ENCODE assay signal across 8 cellular contexts in the genomic region with DNA sequence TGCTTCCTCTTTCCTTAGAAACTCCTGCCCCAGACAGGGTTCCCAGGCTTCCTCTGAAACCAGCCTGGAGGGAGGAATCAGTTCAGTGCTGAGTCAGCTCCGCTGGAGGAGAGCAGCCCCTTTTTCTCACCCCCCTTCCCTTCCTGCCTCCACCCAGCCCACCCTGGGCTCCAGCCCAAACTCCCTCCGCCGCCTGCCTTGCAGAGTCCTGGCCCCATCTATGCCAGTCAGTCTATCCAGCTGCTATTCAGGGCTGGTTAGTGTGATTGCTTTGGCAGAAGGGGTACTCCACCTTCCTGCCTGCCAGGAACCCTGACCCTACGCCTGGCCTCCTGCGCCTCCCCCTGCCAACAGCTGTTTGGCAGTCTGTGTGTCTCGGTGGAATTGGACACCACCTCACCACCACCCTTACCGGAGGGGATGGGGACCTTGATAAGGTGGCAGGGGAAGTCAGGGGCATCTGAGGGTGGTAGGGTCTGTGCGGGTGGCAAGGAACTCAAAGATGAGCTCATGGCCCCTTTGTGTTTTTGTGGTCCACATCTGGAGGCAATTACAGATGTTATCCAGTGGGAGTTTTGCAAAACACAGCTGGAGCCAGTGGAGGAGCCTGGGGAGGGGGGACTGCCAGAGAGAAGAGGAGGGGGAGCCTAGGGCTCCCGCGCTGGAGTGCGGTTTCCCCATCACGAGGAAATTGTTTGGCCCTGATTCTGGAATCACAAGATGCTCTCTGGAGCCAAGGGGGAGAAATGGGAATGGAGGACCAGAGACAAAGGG. TPM values are rescaled to one million over a fixed set of nuclear protein-coding genes. Genes with fewer than 3 reads are reported as not detected.
DNase-seq lines count a peak whose midpoint lies in the region; ATAC-seq and TF ChIP-seq lines count a peak whose summit lies in the region.

No MANE protein-coding gene starts in this region.

- no peaks in the 10 kb centered on the region for H3K79me2 ChIP-seq in mesendoderm (ENCODE audit: control insufficient read depth, insufficient read depth, low read length)

- ATAC-seq in natural killer cell treated with Interleukin-12 subunit alpha and Interleukin-12 subunit beta and Interleukin-15 and Interleukin-18, amount 100 ng/mL, for 72 hours: no peak
- ATAC-seq in HG03378 (IDR thresholded peaks at IDR 0.05; ENCODE audit: unreplicated experiment): no peak
- ATAC-seq in HG02970 (IDR thresholded peaks at IDR 0.05; ENCODE audit: low FRiP score, unreplicated experiment): no peak

- no peaks in the 10 kb centered on the region for H3K9me3 Mint-ChIP-seq in activated CD4-positive, alpha-beta T cell treated with anti-CD3 and anti-CD28 coated beads, Interleukin-2, amount 10 ng/mL, durations not matched to agents 7 days and 5 days
- H3K9me3 Mint-ChIP-seq in natural killer cell treated with Interleukin-12 subunit alpha and Interleukin-12 subunit beta and Interleukin-15 and Interleukin-18, amount 100 ng/mL, for 72 hours: no peaks in the 10 kb centered on the region

- no peak for TF ChIP-seq CTCF in vagina (IDR thresholded peaks at IDR 0.05)

- peaks cover 22% of the 10 kb centered on the region for H3K4me1 ChIP-seq in ectodermal cell (ENCODE audit: control insufficient read depth, insufficient read depth, low read length)
- H3K4me1 ChIP-seq in mesendoderm (ENCODE audit: control insufficient read depth, low read depth, low read length): peaks cover 2% of the 10 kb centered on the region
- H3K4me1 ChIP-seq in vagina: peaks cover 98% of the 10 kb centered on the region

- H3K4me2 ChIP-seq in mesendoderm (ENCODE audit: low read length): no peak overlapping the region

- H3K18ac ChIP-seq in mesendoderm (ENCODE audit: low read length): no peak overlapping the region

- DNase-seq in activated CD4-positive, alpha-beta T cell treated with anti-CD3 and anti-CD28 coated beads, Interleukin-2, amount 10 ng/mL, durations not matched to agents 7 days and 5 days: no peak
- no peak for DNase-seq in activated CD4-positive, alpha-beta T cell treated with anti-CD3 and anti-CD28 coated beads for 1 hour
- peak; percentile 68 for DNase-seq in mesendoderm
- DNase-seq in vagina (ENCODE audit: extremely low spot score in 2 of 2): peak in 1 of 2 donors; percentile 97
- no peak for DNase-seq in natural killer cell treated with Interleukin-12 subunit alpha and Interleukin-12 subunit beta and Interleukin-15 and Interleukin-18, amount 100 ng/mL, for 72 hours (ENCODE audit: low spot score)

- H3K27ac Mint-ChIP-seq in activated CD4-positive, alpha-beta T cell treated with anti-CD3 and anti-CD28 coated beads, Interleukin-2, amount 10 ng/mL, durations not matched to agents 7 days and 5 days: peak overlapping the region; percentile 19
- H3K27ac Mint-ChIP-seq in natural killer cell treated with Interleukin-12 subunit alpha and Interleukin-12 subunit beta and Interleukin-15 and Interleukin-18, amount 100 ng/mL, for 72 hours: peak overlapping the region in 1 of 2 donors; percentile 30

- no peak overlapping the region for H3K4ac ChIP-seq in mesendoderm (ENCODE audit: low read depth, low read length)

- no peaks in the 10 kb centered on the region for H3K36me3 ChIP-seq in ectodermal cell (ENCODE audit: control insufficient read depth, insufficient read depth, low read length)
- H3K36me3 ChIP-seq in mesendoderm (ENCODE audit: control insufficient read depth, insufficient read depth, low read length): peaks cover 12% of the 10 kb centered on the region
- H3K36me3 ChIP-seq in vagina: peaks cover 6 to 36% of the 10 kb centered on the region in 2 donors

- no peak overlapping the region for H3K4me3 Mint-ChIP-seq in activated CD4-positive, alpha-beta T cell treated with anti-CD3 and anti-CD28 coated beads, Interleukin-2, amount 10 ng/mL, durations not matched to agents 7 days and 5 days
- H3K4me3 Mint-ChIP-seq in natural killer cell treated with Interleukin-12 subunit alpha and Interleukin-12 subunit beta and Interleukin-15 and Interleukin-18, amount 100 ng/mL, for 72 hours: no peak overlapping the region

- no peaks in the 10 kb centered on the region for H3K36me3 Mint-ChIP-seq in activated CD4-positive, alpha-beta T cell treated with anti-CD3 and anti-CD28 coated beads, Interleukin-2, amount 10 ng/mL, durations not matched to agents 7 days and 5 days (ENCODE audit: low read depth)
- H3K36me3 Mint-ChIP-seq in natural killer cell treated with Interleukin-12 subunit alpha and Interleukin-12 subunit beta and Interleukin-15 and Interleukin-18, amount 100 ng/mL, for 72 hours: no peaks in the 10 kb centered on the region

- no peaks in the 10 kb centered on the region for H3K9me3 ChIP-seq in ectodermal cell (ENCODE audit: control insufficient read depth, low read length)
- H3K9me3 ChIP-seq in vagina: no peaks in the 10 kb centered on the region

- no peaks in the 10 kb centered on the region for H3K79me1 ChIP-seq in mesendoderm (ENCODE audit: low read length)

- H3K27ac ChIP-seq in ectodermal cell (ENCODE audit: insufficient read depth, low read depth, low read length, poor library complexity, severe bottlenecking): peak overlapping the region; percentile 33
- peak overlapping the region; percentile 37 for H3K27ac ChIP-seq in mesendoderm (ENCODE audit: low read depth, low read length)
- peak overlapping the region; percentile 96 for H3K27ac ChIP-seq in vagina

- TF ChIP-seq POLR2A in vagina (IDR thresholded peaks at IDR 0.05): no peak

- no peak overlapping the region for H4K8ac ChIP-seq in mesendoderm (ENCODE audit: low read depth, low read length)

- H3K4me1 Mint-ChIP-seq in activated CD4-positive, alpha-beta T cell treated with anti-CD3 and anti-CD28 coated beads, Interleukin-2, amount 10 ng/mL, durations not matched to agents 7 days and 5 days: peaks cover 19% of the 10 kb centered on the region
- peaks cover 16 to 26% of the 10 kb centered on the region in 2 donors for H3K4me1 Mint-ChIP-seq in natural killer cell treated with Interleukin-12 subunit alpha and Interleukin-12 subunit beta and Interleukin-15 and Interleukin-18, amount 100 ng/mL, for 72 hours (ENCODE audit: low read depth in 2 of 2)

- no peak overlapping the region for H3K4me3 ChIP-seq in ectodermal cell (ENCODE audit: insufficient read depth, low read depth, low read length)
- no peak overlapping the region for H3K4me3 ChIP-seq in mesendoderm (ENCODE audit: low read length)
- H3K4me3 ChIP-seq in vagina: peak overlapping the region; percentile 10 to 26

- peaks cover 12% of the 10 kb centered on the region for H3K27me3 Mint-ChIP-seq in activated CD4-positive, alpha-beta T cell treated with anti-CD3 and anti-CD28 coated beads, Interleukin-2, amount 10 ng/mL, durations not matched to agents 7 days and 5 days
- peaks cover 6 to 16% of the 10 kb centered on the region in 2 donors for H3K27me3 Mint-ChIP-seq in natural killer cell treated with Interleukin-12 subunit alpha and Interleukin-12 subunit beta and Interleukin-15 and Interleukin-18, amount 100 ng/mL, for 72 hours

- peak overlapping the region; percentile 76 for H3K56ac ChIP-seq in mesendoderm (ENCODE audit: low read length)

- H2BK120ac ChIP-seq in mesendoderm (ENCODE audit: low read depth, low read length): no peak overlapping the region

- WGBS in ectodermal cell, 2 experiments: 66 to 73% methylated on average over 12 of the region's 12 CpGs
- WGBS in mesendoderm (ENCODE audit: extremely low coverage, insufficient coverage, low lambda C conversion rate): no CpG with 5 or more reads among the region's 12 CpGs

- no peak overlapping the region for H2BK15ac ChIP-seq in mesendoderm (replicated peaks; ENCODE audit: low read depth)

- CTCF ChIA-PET in activated CD4-positive, alpha-beta T cell treated with anti-CD3 and anti-CD28 coated beads, Interleukin-2, amount 10 ng/mL, durations not matched to agents 7 days and 5 days (lab: Charles Lee): interaction anchor here (1.2 to 8.5 kb wide), 3 partner anchors 24 to 281 kb away, joined by 3 to 90 read pairs (median 3); a partner anchor contains a TSS

- H4K5ac ChIP-seq in mesendoderm (ENCODE audit: low read length): no peak overlapping the region

- no peak overlapping the region for H2AK5ac ChIP-seq in mesendoderm (ENCODE audit: low read length)

- no peaks in the 10 kb centered on the region for H3K27me3 ChIP-seq in ectodermal cell (ENCODE audit: control insufficient read depth, insufficient read depth, low read length, poor library complexity, severe bottlenecking)
- H3K27me3 ChIP-seq in mesendoderm (ENCODE audit: insufficient read depth, low read length, poor library complexity): no peaks in the 10 kb centered on the region
- no peaks in the 10 kb centered on the region for H3K27me3 ChIP-seq in vagina

- peak overlapping the region; percentile 45 for H3K9ac ChIP-seq in mesendoderm (ENCODE audit: low read length)

- POLR2A ChIA-PET in activated CD4-positive, alpha-beta T cell treated with anti-CD3 and anti-CD28 coated beads, Interleukin-2, amount 10 ng/mL, durations not matched to agents 7 days and 5 days (lab: Charles Lee): no interaction called here

- H3K23ac ChIP-seq in mesendoderm (ENCODE audit: low read length): no peak overlapping the region

- intact Hi-C loops in vagina (cut with DNase I): loop anchor here (1.0 kb wide), 1 partner anchor 11 kb away; no protein-coding TSS in a partner anchor

- H2BK5ac ChIP-seq in mesendoderm (ENCODE audit: low read length): no peak overlapping the region

RNA-seq across cellular contexts. Expression of a gene that starts 12.2 kb away (rescaled TPM):
- total RNA-seq in activated CD4-positive, alpha-beta T cell treated with anti-CD3 and anti-CD28 coated beads, Interleukin-2, amount 10 ng/mL, durations not matched to agents 7 days and 5 days: 1 to 10 TPM; 1.8 to 2.1 TPM
- polyA plus RNA-seq in ectodermal cell (2013, experiment 1 of 4): 44.5 TPM
- 34.8 TPM for polyA plus RNA-seq in ectodermal cell (2013, experiment 2 of 4)
- polyA plus RNA-seq in ectodermal cell (2013, experiment 3 of 4): 29.0 TPM
- 28.1 TPM for polyA plus RNA-seq in ectodermal cell (2013, experiment 4 of 4)
- polyA plus RNA-seq in mesendoderm (2013, experiment 1 of 2): 188 TPM
- polyA plus RNA-seq in mesendoderm (2013, experiment 2 of 2): 174 TPM
- total RNA-seq in vagina: 187 TPM
- 1 to 10 TPM; 3.7 to 8.0 TPM for total RNA-seq in natural killer cell treated with Interleukin-12 subunit alpha and Interleukin-12 subunit beta and Interleukin-15 and Interleukin-18, amount 100 ng/mL, for 72 hours

RNA-seq across cellular contexts. Expression of a gene that starts 18.9 kb away (rescaled TPM):
- total RNA-seq in activated CD4-positive, alpha-beta T cell treated with anti-CD3 and anti-CD28 coated beads, Interleukin-2, amount 10 ng/mL, durations not matched to agents 7 days and 5 days: 100 to 1,000 TPM; 101 to 112 TPM
- 125 TPM for polyA plus RNA-seq in ectodermal cell (2013, experiment 1 of 4)
- 106 TPM for polyA plus RNA-seq in ectodermal cell (2013, experiment 2 of 4)
- 109 TPM for polyA plus RNA-seq in ectodermal cell (2013, experiment 3 of 4)
- 138 TPM for polyA plus RNA-seq in ectodermal cell (2013, experiment 4 of 4)
- polyA plus RNA-seq in mesendoderm (2013, experiment 1 of 2): 355 TPM
- polyA plus RNA-seq in mesendoderm (2013, experiment 2 of 2): 362 TPM
- 68.0 TPM for total RNA-seq in vagina
- total RNA-seq in natural killer cell treated with Interleukin-12 subunit alpha and Interleukin-12 subunit beta and Interleukin-15 and Interleukin-18, amount 100 ng/mL, for 72 hours: 100 to 1,000 TPM; 116 to 134 TPM

RNA-seq across cellular contexts. Expression of a gene that starts 23.0 kb away (rescaled TPM):
- total RNA-seq in activated CD4-positive, alpha-beta T cell treated with anti-CD3 and anti-CD28 coated beads, Interleukin-2, amount 10 ng/mL, durations not matched to agents 7 days and 5 days: 10 to 100 TPM; 60.0 to 63.5 TPM
- polyA plus RNA-seq in ectodermal cell (2013, experiment 1 of 4): 11.0 TPM
- polyA plus RNA-seq in ectodermal cell (2013, experiment 2 of 4): 9.9 TPM
- polyA plus RNA-seq in ectodermal cell (2013, experiment 3 of 4): 8.2 TPM
- 10.9 TPM for polyA plus RNA-seq in ectodermal cell (2013, experiment 4 of 4)
- 11.7 TPM for polyA plus RNA-seq in mesendoderm (2013, experiment 1 of 2)
- polyA plus RNA-seq in mesendoderm (2013, experiment 2 of 2): 11.5 TPM
- 137 TPM for total RNA-seq in vagina
- total RNA-seq in natural killer cell treated with Interleukin-12 subunit alpha and Interleukin-12 subunit beta and Interleukin-15 and Interleukin-18, amount 100 ng/mL, for 72 hours: 10 to 100 TPM; 53.4 to 60.4 TPM

RNA-seq across cellular contexts. Expression of a gene that starts 33.3 kb away (rescaled TPM):
- under 1 TPM; 0.25 to 0.69 TPM for total RNA-seq in activated CD4-positive, alpha-beta T cell treated with anti-CD3 and anti-CD28 coated beads, Interleukin-2, amount 10 ng/mL, durations not matched to agents 7 days and 5 days
- 3.3 TPM for polyA plus RNA-seq in ectodermal cell (2013, experiment 1 of 4)
- 1.6 TPM for polyA plus RNA-seq in ectodermal cell (2013, experiment 2 of 4)
- 1.7 TPM for polyA plus RNA-seq in ectodermal cell (2013, experiment 3 of 4)
- polyA plus RNA-seq in ectodermal cell (2013, experiment 4 of 4): 0.93 TPM
- polyA plus RNA-seq in mesendoderm (2013, experiment 1 of 2): 8.9 TPM
- polyA plus RNA-seq in mesendoderm (2013, experiment 2 of 2): 8.0 TPM
- 7.4 TPM for total RNA-seq in vagina
- under 1 TPM; 0.36 to 0.59 TPM for total RNA-seq in natural killer cell treated with Interleukin-12 subunit alpha and Interleukin-12 subunit beta and Interleukin-15 and Interleukin-18, amount 100 ng/mL, for 72 hours

RNA-seq across cellular contexts. Expression of a gene that starts 34.4 kb away (rescaled TPM):
- total RNA-seq in activated CD4-positive, alpha-beta T cell treated with anti-CD3 and anti-CD28 coated beads, Interleukin-2, amount 10 ng/mL, durations not matched to agents 7 days and 5 days: under 1 TPM; 0.52 to 0.69 TPM
- polyA plus RNA-seq in ectodermal cell (2013, experiment 1 of 4): 2.5 TPM
- polyA plus RNA-seq in ectodermal cell (2013, experiment 2 of 4): 2.1 TPM
- 2.9 TPM for polyA plus RNA-seq in ectodermal cell (2013, experiment 3 of 4)
- 2.2 TPM for polyA plus RNA-seq in ectodermal cell (2013, experiment 4 of 4)
- 1.1 TPM for polyA plus RNA-seq in mesendoderm (2013, experiment 1 of 2)
- 1.2 TPM for polyA plus RNA-seq in mesendoderm (2013, experiment 2 of 2)
- total RNA-seq in vagina: 3.9 TPM
- total RNA-seq in natural killer cell treated with Interleukin-12 subunit alpha and Interleukin-12 subunit beta and Interleukin-15 and Interleukin-18, amount 100 ng/mL, for 72 hours: under 1 TPM in 1 of 2 donors, not detected in 1; 0.43 TPM

Comparison
In these comparisons a context has a peak if more than half of its experiments do, and no peak if none do; other contexts are left out.
1. H3K27ac ChIP-seq: peak in every context shown above with its lines; median percentile 96 in vagina; 37 in mesendoderm; 33 in ectodermal cell.
2. H3K4me3 ChIP-seq: peak in vagina (2 of 2); none in ectodermal cell (single experiment) and mesendoderm (single experiment).
3. RNA of a gene that starts 12.2 kb away (total RNA-seq): 187 TPM in vagina (single experiment); 3.7 to 8.0 TPM in natural killer cell treated with Interleukin-12 subunit alpha and Interleukin-12 subunit beta and Interleukin-15 and Interleukin-18, amount 100 ng/mL, for 72 hours and 1.8 to 2.1 TPM in activated CD4-positive, alpha-beta T cell treated with anti-CD3 and anti-CD28 coated beads, Interleukin-2, amount 10 ng/mL, durations not matched to agents 7 days and 5 days; every median in the first group is over 10 times any median in the second.